ENCODE assay signal across 8 cellular contexts in the genomic region with DNA sequence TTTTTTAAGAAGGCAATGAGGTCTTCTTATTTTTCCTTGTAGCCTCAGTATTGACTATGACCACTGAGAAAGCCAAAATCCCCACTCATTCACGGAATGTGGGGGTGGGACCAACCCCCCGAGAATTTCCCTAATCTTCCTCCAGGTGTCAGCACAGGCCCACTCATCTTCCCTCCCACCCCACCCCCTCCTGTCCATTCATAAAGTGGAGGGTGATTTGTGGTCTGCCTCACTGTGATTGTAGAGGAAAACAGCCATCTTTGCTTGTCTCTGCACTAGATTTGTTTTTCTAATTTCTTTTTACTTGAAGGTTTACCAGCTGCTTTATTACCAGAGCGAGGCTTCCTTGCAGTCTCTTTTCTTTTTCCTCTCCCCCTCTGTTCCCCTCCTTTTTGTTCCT.
DNase-seq lines count a peak whose midpoint lies in the region; ATAC-seq lines count a peak whose summit lies in the region.

No MANE protein-coding gene starts in this region.

- peak overlapping the region; percentile 93 for H3K27ac Mint-ChIP-seq in activated naive CD8-positive, alpha-beta T cell treated with anti-CD3 and anti-CD28 coated beads for 36 hours

- no peaks in the 10 kb centered on the region for H3K36me3 ChIP-seq in NT2/D1 (ENCODE audit: insufficient read depth, insufficient read length, low read length)

- H3K9ac ChIP-seq in NT2/D1 (ENCODE audit: insufficient read length, low read depth): no peak overlapping the region

- DNase-seq in EH (ENCODE audit: low read depth): peak; percentile 15
- peak; percentile 13 for DNase-seq in NT2/D1 (ENCODE audit: low read depth, low spot score)
- DNase-seq in activated naive CD8-positive, alpha-beta T cell treated with anti-CD3 and anti-CD28 coated beads for 36 hours: peak; percentile 45
- peak; percentile 67 for DNase-seq in islet precursor cell
- peak; percentile 66 for DNase-seq in stimulated activated CD8-positive, alpha-beta memory T cell treated with anti-CD3 and anti-CD28 coated beads, Interleukin-4, amount 100 ng/mL, for 48 hours
- DNase-seq in NOMO-1 (lab: John Stamatoyannopoulos, UW; ENCODE audit: unreplicated experiment in 2 of 2): no peak
- DNase-seq in HPDE6-E6E7 (ENCODE audit: extremely low spot score): no peak

- no peaks in the 10 kb centered on the region for H3K4me1 ChIP-seq in NT2/D1 (ENCODE audit: insufficient read depth, insufficient read length)

- peak overlapping the region; percentile 68 for H3K4me3 Mint-ChIP-seq in activated naive CD8-positive, alpha-beta T cell treated with anti-CD3 and anti-CD28 coated beads for 36 hours

- peak; percentile 53 for ATAC-seq in HG02642 (IDR thresholded peaks at IDR 0.05; ENCODE audit: poor library complexity, unreplicated experiment)

- H3K27me3 ChIP-seq in NT2/D1 (ENCODE audit: insufficient read depth, insufficient read length): no peaks in the 10 kb centered on the region

- H3K36me3 Mint-ChIP-seq in activated naive CD8-positive, alpha-beta T cell treated with anti-CD3 and anti-CD28 coated beads for 36 hours: no peaks in the 10 kb centered on the region

- no peak overlapping the region for H3K4me3 ChIP-seq in NT2/D1 (ENCODE audit: insufficient read length, low read depth)

- H3K4me1 Mint-ChIP-seq in activated naive CD8-positive, alpha-beta T cell treated with anti-CD3 and anti-CD28 coated beads for 36 hours: peaks cover 80% of the 10 kb centered on the region

- H3K9me3 Mint-ChIP-seq in activated naive CD8-positive, alpha-beta T cell treated with anti-CD3 and anti-CD28 coated beads for 36 hours: no peaks in the 10 kb centered on the region

- no peaks in the 10 kb centered on the region for H3K9me3 ChIP-seq in NT2/D1 (ENCODE audit: insufficient read depth, low read length)

- H3K27me3 Mint-ChIP-seq in activated naive CD8-positive, alpha-beta T cell treated with anti-CD3 and anti-CD28 coated beads for 36 hours: no peaks in the 10 kb centered on the region

Comparison
In these comparisons a context has a peak if more than half of its experiments do, and no peak if none do; other contexts are left out.
1. DNase-seq: peak in EH (single experiment), NT2/D1 (single experiment), activated naive CD8-positive, alpha-beta T cell treated with anti-CD3 and anti-CD28 coated beads for 36 hours (single experiment), islet precursor cell (single experiment) and stimulated activated CD8-positive, alpha-beta memory T cell treated with anti-CD3 and anti-CD28 coated beads, Interleukin-4, amount 100 ng/mL, for 48 hours (single experiment); none in NOMO-1 (0 of 2) and HPDE6-E6E7 (single experiment).